ENCODE assay signal across 8 cellular contexts in genomic region chr16:82655315-82655714, GRCh38. TPM values are rescaled to one million over a fixed set of nuclear protein-coding genes. Genes with fewer than 3 reads are reported as not detected.
DNase-seq lines count a peak whose midpoint lies in the region; ATAC-seq and TF ChIP-seq lines count a peak whose summit lies in the region.

No MANE protein-coding gene starts in this region.

- POLR2A ChIA-PET in BJ (lab: Charles Lee): no interaction called here
- POLR2A ChIA-PET in activated CD8-positive, alpha-beta T cell treated with anti-CD3 and anti-CD28 coated beads, Interleukin-2, amount 10 ng/mL, durations not matched to agents 7 days and 5 days (lab: Charles Lee): interaction anchor here (0.9 to 2.2 kb wide), 3 partner anchors 11 to 15 kb away, joined by 3 to 8 read pairs (median 5); no protein-coding TSS in a partner anchor

- H3K36me3 Mint-ChIP-seq in activated CD8-positive, alpha-beta T cell treated with anti-CD3 and anti-CD28 coated beads, Interleukin-2, amount 10 ng/mL, durations not matched to agents 7 days and 5 days (ENCODE audit: low read depth): peaks cover 22% of the 10 kb centered on the region

- ATAC-seq in HG03097 (IDR thresholded peaks at IDR 0.05; ENCODE audit: low FRiP score, unreplicated experiment) (peak; percentile 43), GM21737 (IDR thresholded peaks at IDR 0.05; ENCODE audit: unreplicated experiment) (no peak)
- peak; percentile 71 for ATAC-seq in activated CD8-positive, alpha-beta T cell treated with anti-CD3 and anti-CD28 coated beads, Interleukin-2, amount 10 ng/mL, durations not matched to agents 7 days and 5 days

- H3K4me3 Mint-ChIP-seq in activated CD8-positive, alpha-beta T cell treated with anti-CD3 and anti-CD28 coated beads, Interleukin-2, amount 10 ng/mL, durations not matched to agents 7 days and 5 days: peak overlapping the region; percentile 54

- CTCF ChIA-PET in BJ (lab: Yijun Ruan, JAX): interaction anchor here (1.0 to 1.8 kb wide), 3 partner anchors 14 to 25 kb away, joined by 3 to 8 read pairs (median 7); no protein-coding TSS in a partner anchor
- CTCF ChIA-PET in activated CD8-positive, alpha-beta T cell treated with anti-CD3 and anti-CD28 coated beads, Interleukin-2, amount 10 ng/mL, durations not matched to agents 7 days and 5 days (lab: Charles Lee): interaction anchor here (0.8 to 9.6 kb wide), 7 partner anchors 10 to 54 kb away, joined by 3 to 98 read pairs (median 3); no protein-coding TSS in a partner anchor

- no peaks in the 10 kb centered on the region for H3K27me3 ChIP-seq in BJ (ENCODE audit: control insufficient read depth, insufficient read depth, low read length)

- TF ChIP-seq CTCF in BJ (IDR thresholded peaks at IDR 0.05; ENCODE audit: insufficient read depth, low read depth, low read length) (no peak), foreskin fibroblast (IDR thresholded peaks at IDR 0.05; ENCODE audit: low read depth, low read length) (no peak)

- H3K27me3 Mint-ChIP-seq in activated CD8-positive, alpha-beta T cell treated with anti-CD3 and anti-CD28 coated beads, Interleukin-2, amount 10 ng/mL, durations not matched to agents 7 days and 5 days (ENCODE audit: low read depth): no peaks in the 10 kb centered on the region

- H3K9me3 Mint-ChIP-seq in activated CD8-positive, alpha-beta T cell treated with anti-CD3 and anti-CD28 coated beads, Interleukin-2, amount 10 ng/mL, durations not matched to agents 7 days and 5 days (ENCODE audit: insufficient read depth): no peaks in the 10 kb centered on the region

- H3K4me3 ChIP-seq in BJ (ENCODE audit: low read depth, low read length) (no peak overlapping the region), foreskin fibroblast (ENCODE audit: low read depth in 1 of 2, low read length in 2 of 2) (no peak overlapping the region)

- peak overlapping the region; percentile 98 for H3K27ac Mint-ChIP-seq in activated CD8-positive, alpha-beta T cell treated with anti-CD3 and anti-CD28 coated beads, Interleukin-2, amount 10 ng/mL, durations not matched to agents 7 days and 5 days

- H3K4me1 Mint-ChIP-seq in activated CD8-positive, alpha-beta T cell treated with anti-CD3 and anti-CD28 coated beads, Interleukin-2, amount 10 ng/mL, durations not matched to agents 7 days and 5 days (ENCODE audit: low read depth): peaks cover 97% of the 10 kb centered on the region

- DNase-seq in BJ (ENCODE audit: low read depth) (peak; percentile 50), foreskin fibroblast (peak; percentile 72 to 74), NCI-H1048 (lab: John Stamatoyannopoulos, UW) (no peak), HuH-7 (ENCODE audit: low spot score) (no peak)
- peak; percentile 94 for DNase-seq in activated CD8-positive, alpha-beta T cell treated with anti-CD3 and anti-CD28 coated beads, Interleukin-2, amount 10 ng/mL, durations not matched to agents 7 days and 5 days
- DNase-seq in stimulated activated CD4-positive, alpha-beta T cell treated with anti-CD3 and anti-CD28 coated beads, TNF-alpha, amount 100 ng/mL, for 4 hours (ENCODE audit: low read depth in 3 of 3): peak in 2 of 3 experiments; percentile 37 to 53

- H3K36me3 ChIP-seq in BJ (ENCODE audit: control insufficient read depth, insufficient read depth, low read length): no peaks in the 10 kb centered on the region

RNA-seq across cellular contexts. Expression of gene CDH13, which starts 28.5 kb away (rescaled TPM):
- 86.2 and 113 TPM in 2 replicates for polyA plus RNA-seq in BJ (2011; rRNA removed)
- 36.6 and 48.7 TPM in 2 replicates for polyA minus RNA-seq in BJ (2011; rRNA and poly(A)+ RNA removed)
- total RNA-seq in activated CD8-positive, alpha-beta T cell treated with anti-CD3 and anti-CD28 coated beads, Interleukin-2, amount 10 ng/mL, durations not matched to agents 7 days and 5 days: not detected

Comparison
In these comparisons a context has a peak if more than half of its experiments do, and no peak if none do; other contexts are left out.
1. DNase-seq: peak in BJ (single experiment), activated CD8-positive, alpha-beta T cell treated with anti-CD3 and anti-CD28 coated beads, Interleukin-2, amount 10 ng/mL, durations not matched to agents 7 days and 5 days (single experiment), foreskin fibroblast (2 of 2) and stimulated activated CD4-positive, alpha-beta T cell treated with anti-CD3 and anti-CD28 coated beads, TNF-alpha, amount 100 ng/mL, for 4 hours (2 of 3); none in NCI-H1048 (single experiment) and HuH-7 (single experiment).